In the genomic region with DNA sequence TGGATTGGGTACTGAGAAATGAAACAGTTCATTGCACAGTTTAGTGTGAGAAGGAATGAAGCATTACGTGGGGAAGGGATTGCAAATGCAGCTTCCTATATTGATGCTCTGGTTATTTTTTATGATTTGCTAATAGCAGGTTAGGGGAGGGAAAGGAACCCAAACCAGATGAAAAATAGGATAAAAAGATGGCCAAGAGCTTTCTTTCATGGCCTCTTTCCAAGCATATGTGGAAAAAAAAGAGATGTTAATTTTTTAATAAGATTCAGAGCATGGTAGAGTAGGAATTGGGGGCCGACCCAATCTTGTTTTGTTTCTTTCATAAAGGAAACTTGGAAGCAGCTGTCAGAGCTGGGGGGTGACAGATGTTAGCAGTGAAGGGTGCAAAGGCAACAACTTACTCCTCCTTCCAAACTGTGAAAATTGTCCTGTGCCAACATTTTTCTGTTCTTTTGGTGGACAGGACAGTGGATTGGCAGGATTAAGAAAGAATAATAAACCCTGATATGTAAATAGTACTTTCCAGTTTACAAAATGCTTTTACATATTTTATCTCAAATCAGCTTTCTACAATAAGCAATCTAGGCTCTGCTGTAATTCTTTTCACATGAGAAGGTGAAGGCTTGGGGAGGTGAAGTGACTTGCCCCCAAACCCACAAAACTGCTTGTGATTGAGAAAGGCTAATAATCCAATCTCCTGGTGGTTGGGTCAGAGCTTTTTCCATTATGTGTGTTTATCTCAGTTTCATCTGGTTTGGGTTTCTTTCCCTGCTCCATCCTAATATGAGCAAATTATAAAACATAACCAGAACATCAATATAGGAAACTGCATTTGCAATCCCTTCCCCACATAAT, we compare ENCODE assay signal across 12 cellular contexts.
DNase-seq lines count a peak whose midpoint lies in the region; ATAC-seq, FAIRE-seq and TF ChIP-seq lines count a peak whose summit lies in the region.
"Had no signal": no experiment of that assay in that cellular context is flagged by ENCODE, and none has a peak within 500 bp of the region (broad histone marks: within the 10 kb centered on the region; RNA-seq: fewer than 3 reads in every experiment).

No MANE protein-coding gene starts in this region.

- H3K27me3 Mint-ChIP-seq in activated T-cell treated with anti-CD3 and anti-CD28 coated beads, Interleukin-2, amount 50 U/mL, for 24 hours: peaks cover 4% of the 10 kb centered on the region

- H3K36me3 ChIP-seq in Karpas-422 (ENCODE audit: insufficient read depth, low read length) (no peaks in the 10 kb centered on the region), stomach smooth muscle (ENCODE audit: control insufficient read depth in 2 of 2, insufficient read depth in 2 of 2, low read length in 2 of 2) (no peaks in the 10 kb centered on the region), pancreas (no peaks in the 10 kb centered on the region)
- H3K36me3 ChIP-seq: BLaER1 treated with 17β-estradiol and CSF1 and Interleukin-3, amounts not matched to agents 10 nM and 100 nM had no signal

- H3K36me3 Mint-ChIP-seq in activated T-cell treated with anti-CD3 and anti-CD28 coated beads, Interleukin-2, amount 50 U/mL, for 24 hours (ENCODE audit: low read depth): no peaks in the 10 kb centered on the region

- H3K9me3 ChIP-seq in Karpas-422 (ENCODE audit: low read length): no peaks in the 10 kb centered on the region
- no peaks in the 10 kb centered on the region for H3K9me3 ChIP-seq in stomach smooth muscle (ENCODE audit: control insufficient read depth in 2 of 2, low read length in 2 of 2)
- no peaks in the 10 kb centered on the region for H3K9me3 ChIP-seq in pancreas
- H3K9me3 ChIP-seq: BLaER1 treated with 17β-estradiol and CSF1 and Interleukin-3, amounts not matched to agents 10 nM and 100 nM had no signal

- no peak for DNase-seq in Karpas-422
- DNase-seq in amniotic epithelial cell (ENCODE audit: low read depth): peak; percentile 12
- DNase-seq in fibroblast of villous mesenchyme (ENCODE audit: low read depth): peak; percentile 81
- no peak for DNase-seq in pancreas
- DNase-seq in activated T-cell treated with anti-CD3 and anti-CD28 coated beads, Interleukin-2, amount 50 U/mL, for 24 hours: no peak
- no peak for DNase-seq in germinal center (ENCODE audit: low spot score)
- DNase-seq: H7, NCI-H2081, NCI-H226, PC-3 had no signal

- peak overlapping the region; percentile 65 for H3K27ac ChIP-seq in Karpas-422 (ENCODE audit: low read length)
- peak overlapping the region; percentile 1 for H3K27ac ChIP-seq in stomach smooth muscle (ENCODE audit: low read length)
- no peak overlapping the region for H3K27ac ChIP-seq in pancreas
- H3K27ac ChIP-seq: BLaER1 treated with 17β-estradiol and CSF1 and Interleukin-3, amounts not matched to agents 10 nM and 100 nM had no signal

- 83 to 86% methylated on average over 2 of the region's 2 CpGs for WGBS in pancreas, 2 donors

- H3K4me1 Mint-ChIP-seq in activated T-cell treated with anti-CD3 and anti-CD28 coated beads, Interleukin-2, amount 50 U/mL, for 24 hours (ENCODE audit: low read depth): no peaks in the 10 kb centered on the region

- no peaks in the 10 kb centered on the region for H3K79me2 ChIP-seq in Karpas-422 (ENCODE audit: low read length)

- H3K4me1 ChIP-seq in Karpas-422 (ENCODE audit: low read length): peaks cover 44% of the 10 kb centered on the region
- peaks cover 4% of the 10 kb centered on the region for H3K4me1 ChIP-seq in stomach smooth muscle (ENCODE audit: control insufficient read depth, insufficient read depth, low read length)
- H3K4me1 ChIP-seq in pancreas: no peaks in the 10 kb centered on the region

- no peak overlapping the region for H3K27ac Mint-ChIP-seq in activated T-cell treated with anti-CD3 and anti-CD28 coated beads, Interleukin-2, amount 50 U/mL, for 24 hours

- no peaks in the 10 kb centered on the region for H3K9me3 Mint-ChIP-seq in activated T-cell treated with anti-CD3 and anti-CD28 coated beads, Interleukin-2, amount 50 U/mL, for 24 hours

- H3K27me3 ChIP-seq in Karpas-422 (ENCODE audit: low read length) (no peaks in the 10 kb centered on the region), stomach smooth muscle (ENCODE audit: control insufficient read depth in 1 of 2, insufficient read depth in 2 of 2, low read length in 2 of 2) (no peaks in the 10 kb centered on the region), pancreas (no peaks in the 10 kb centered on the region)
- H3K27me3 ChIP-seq: BLaER1 treated with 17β-estradiol and CSF1 and Interleukin-3, amounts not matched to agents 10 nM and 100 nM had no signal

- H3K9ac ChIP-seq in Karpas-422 (ENCODE audit: low read length): peak overlapping the region; percentile 39
- no peak overlapping the region for H3K9ac ChIP-seq in stomach smooth muscle (ENCODE audit: low read length in 2 of 2)
- H3K9ac ChIP-seq: BLaER1 treated with 17β-estradiol and CSF1 and Interleukin-3, amounts not matched to agents 10 nM and 100 nM had no signal

- no peak overlapping the region for H3K4me3 Mint-ChIP-seq in activated T-cell treated with anti-CD3 and anti-CD28 coated beads, Interleukin-2, amount 50 U/mL, for 24 hours

- ATAC-seq in pancreas: no peak
- ATAC-seq: PC-3 had no signal

- H3K4me2 ChIP-seq in Karpas-422 (ENCODE audit: low read depth, low read length, poor library complexity, severe bottlenecking): peak overlapping the region; percentile 69
- H3K4me2 ChIP-seq: BLaER1 treated with 17β-estradiol and CSF1 and Interleukin-3, amounts not matched to agents 10 nM and 100 nM had no signal

- no peak for TF ChIP-seq CTCF in fibroblast of villous mesenchyme (IDR thresholded peaks at IDR 0.05; ENCODE audit: insufficient read depth, low read depth, low read length)
- TF ChIP-seq CTCF in pancreas (IDR thresholded peaks at IDR 0.05): no peak

- no peak for FAIRE-seq in pancreas (lab: Jason Lieb, UNC)

- intact Hi-C loops in pancreas (cut with DNase I): no loop called here

- no peaks in the 10 kb centered on the region for H3K9me2 ChIP-seq in Karpas-422 (replicated peaks; ENCODE audit: insufficient read depth, low read length)

- H3K4me3 ChIP-seq in Karpas-422 (ENCODE audit: low read length) (peak overlapping the region; percentile 33), fibroblast of villous mesenchyme (ENCODE audit: low read depth, low read length) (no peak overlapping the region), stomach smooth muscle (ENCODE audit: low read length in 2 of 2) (no peak overlapping the region), pancreas (no peak overlapping the region)
- H3K4me3 ChIP-seq: BLaER1 treated with 17β-estradiol and CSF1 and Interleukin-3, amounts not matched to agents 10 nM and 100 nM had no signal

- peak overlapping the region; percentile 85 for H2AFZ ChIP-seq in Karpas-422 (ENCODE audit: low read length)

- no peaks in the 10 kb centered on the region for H4K20me1 ChIP-seq in Karpas-422 (ENCODE audit: insufficient read depth, low read depth, low read length)
- H4K20me1 ChIP-seq: BLaER1 treated with 17β-estradiol and CSF1 and Interleukin-3, amounts not matched to agents 10 nM and 100 nM had no signal

Comparison
In these comparisons a context has a peak if more than half of its experiments do, and no peak if none do; other contexts are left out.
1. DNase-seq: peak in amniotic epithelial cell (single experiment) and fibroblast of villous mesenchyme (single experiment); none in Karpas-422 (single experiment), pancreas (0 of 6), activated T-cell treated with anti-CD3 and anti-CD28 coated beads, Interleukin-2, amount 50 U/mL, for 24 hours (single experiment) and germinal center (single experiment).
2. H3K27ac ChIP-seq: peak in Karpas-422 (single experiment) and stomach smooth muscle (single experiment); none in pancreas (0 of 4).